Comparison of ENCODE assay signal across 8 cellular contexts in genomic region chr7:27169658-27170493, GRCh38. TPM values are rescaled to one million over a fixed set of nuclear protein-coding genes. Genes with fewer than 3 reads are reported as not detected.
DNase-seq lines count a peak whose midpoint lies in the region; ATAC-seq lines count a peak whose summit lies in the region.

No MANE protein-coding gene starts in this region.

- H3K27me3 Mint-ChIP-seq in stimulated activated naive B cell treated with anti-CD40 and anti-IgM and Interleukin-4, amounts not matched to agents 10 μg/mL and 1 μg/mL and 100 μg/mL, for 72 hours: peaks cover 46 to 72% of the 10 kb centered on the region in 2 donors

- H3K9me3 Mint-ChIP-seq in stimulated activated naive B cell treated with anti-CD40 and anti-IgM and Interleukin-4, amounts not matched to agents 10 μg/mL and 1 μg/mL and 100 μg/mL, for 72 hours: peaks cover 0 to 4% of the 10 kb centered on the region in 2 donors

- DNase-seq in activated CD4-positive, CD25-positive, alpha-beta regulatory T cell treated with anti-CD3 and anti-CD28 coated beads, Interleukin-2, amount 50 U/mL, for 72 hours: peak; percentile 29
- DNase-seq in activated CD4-positive, CD25-positive, alpha-beta regulatory T cell (lab: John Stamatoyannopoulos, UW): no peak
- DNase-seq in NCI-H510A treated with DMSO at 0.1 percent for 48 hours (lab: John Stamatoyannopoulos, UW) (peak; percentile 87), left ventricle myocardium superior (peak; percentile 12), activated gamma-delta T cell (lab: John Stamatoyannopoulos, UW) (no peak), cerebellar nuclear complex (lab: John Stamatoyannopoulos, UW) (no peak)
- DNase-seq in stimulated activated naive B cell treated with anti-CD40 and anti-IgM and Interleukin-4, amounts not matched to agents 10 μg/mL and 1 μg/mL and 100 μg/mL, for 72 hours: no peak

- intact Hi-C loops in left ventricle myocardium superior (cut with micrococcal nuclease): loop anchor here (10.0 kb wide), 1 partner anchor 795 kb away; no protein-coding TSS in a partner anchor

- peak overlapping the region in 1 of 2 donors; percentile 56 for H3K4me3 Mint-ChIP-seq in stimulated activated naive B cell treated with anti-CD40 and anti-IgM and Interleukin-4, amounts not matched to agents 10 μg/mL and 1 μg/mL and 100 μg/mL, for 72 hours

- peak overlapping the region; percentile 86 for H3K27ac Mint-ChIP-seq in stimulated activated naive B cell treated with anti-CD40 and anti-IgM and Interleukin-4, amounts not matched to agents 10 μg/mL and 1 μg/mL and 100 μg/mL, for 72 hours

- peaks cover 5 to 15% of the 10 kb centered on the region in 2 donors for H3K36me3 Mint-ChIP-seq in stimulated activated naive B cell treated with anti-CD40 and anti-IgM and Interleukin-4, amounts not matched to agents 10 μg/mL and 1 μg/mL and 100 μg/mL, for 72 hours

- no peak for ATAC-seq in left ventricle myocardium superior
- ATAC-seq in stimulated activated naive B cell treated with anti-CD40 and anti-IgM and Interleukin-4, amounts not matched to agents 10 μg/mL and 1 μg/mL and 100 μg/mL, for 72 hours (replicated peaks): no peak
- ATAC-seq in HG03378 (IDR thresholded peaks at IDR 0.05; ENCODE audit: unreplicated experiment): no peak

- H3K4me1 Mint-ChIP-seq in stimulated activated naive B cell treated with anti-CD40 and anti-IgM and Interleukin-4, amounts not matched to agents 10 μg/mL and 1 μg/mL and 100 μg/mL, for 72 hours: peaks cover 22 to 33% of the 10 kb centered on the region in 2 donors

RNA-seq across cellular contexts. Expression of gene HOXA10, which starts 4.2 kb away (rescaled TPM):
- not detected for total RNA-seq in left ventricle myocardium superior

RNA-seq across cellular contexts. Expression of gene HOXA9, which starts 4.5 kb away (rescaled TPM):
- not detected for total RNA-seq in left ventricle myocardium superior

RNA-seq across cellular contexts. Expression of gene HOXA7, which starts 13.4 kb away (rescaled TPM):
- not detected for total RNA-seq in left ventricle myocardium superior

RNA-seq across cellular contexts. Expression of gene HOXA11, which starts 15.2 kb away (rescaled TPM):
- not detected for total RNA-seq in left ventricle myocardium superior

RNA-seq across cellular contexts. Expression of gene HOXA3, which starts 17.5 kb away (rescaled TPM):
- 0.72 TPM for total RNA-seq in left ventricle myocardium superior

Comparison
In these comparisons a context has a peak if more than half of its experiments do, and no peak if none do; other contexts are left out.
1. DNase-seq: peak in activated CD4-positive, CD25-positive, alpha-beta regulatory T cell treated with anti-CD3 and anti-CD28 coated beads, Interleukin-2, amount 50 U/mL, for 72 hours (single experiment), NCI-H510A treated with DMSO at 0.1 percent for 48 hours (single experiment) and left ventricle myocardium superior (single experiment); none in activated CD4-positive, CD25-positive, alpha-beta regulatory T cell (0 of 4), stimulated activated naive B cell treated with anti-CD40 and anti-IgM and Interleukin-4, amounts not matched to agents 10 μg/mL and 1 μg/mL and 100 μg/mL, for 72 hours (single experiment), activated gamma-delta T cell (single experiment) and cerebellar nuclear complex (0 of 2).